29 cellular contexts compared by ENCODE assay signal in genomic region chr12:6065872-6066217, GRCh38. TPM values are rescaled to one million over a fixed set of nuclear protein-coding genes. Genes with fewer than 3 reads are reported as not detected.
A peak's percentile ranks its signal among the peaks of the same experiment; 100 is the strongest.
DNase-seq lines count a peak whose midpoint lies in the region; ATAC-seq, FAIRE-seq and TF ChIP-seq lines count a peak whose summit lies in the region.
"Had no signal": no experiment of that assay in that cellular context is flagged by ENCODE, and none has a peak within 500 bp of the region (broad histone marks: within the 10 kb centered on the region; RNA-seq: fewer than 3 reads in every experiment).

No MANE protein-coding gene starts in this region.

- no peaks in the 10 kb centered on the region for H3K36me3 ChIP-seq in GM23248 (ENCODE audit: low read depth)
- H3K36me3 ChIP-seq in bronchial epithelial cell (ENCODE audit: control insufficient read depth, insufficient read depth, low read length): no peaks in the 10 kb centered on the region
- no peaks in the 10 kb centered on the region for H3K36me3 ChIP-seq in psoas muscle (ENCODE audit: insufficient read depth in 1 of 2, low read depth in 1 of 2)
- H3K36me3 ChIP-seq: ascending aorta, BE2C, pancreas, Peyer's patch, WERI-Rb-1 had no signal

- peak overlapping the region; percentile 46 for H3K4me3 Mint-ChIP-seq in type B pancreatic cell
- no peak overlapping the region for H3K4me3 Mint-ChIP-seq in activated CD4-positive, alpha-beta T cell treated with anti-CD3 and anti-CD28 coated beads for 36 hours

- no peak overlapping the region for H3K9ac ChIP-seq in GM23248

- H3K27me3 ChIP-seq in GM23248 (replicated peaks; ENCODE audit: insufficient read depth): no peaks in the 10 kb centered on the region
- H3K27me3 ChIP-seq in bronchial epithelial cell (ENCODE audit: control insufficient read depth, insufficient read depth, low read length): no peaks in the 10 kb centered on the region
- H3K27me3 ChIP-seq in psoas muscle (ENCODE audit: insufficient read depth in 3 of 3, low read length in 2 of 3): peaks cover 0 to 9% (median 0%) of the 10 kb centered on the region in 3 donors
- H3K27me3 ChIP-seq: ascending aorta, BE2C, pancreas, Peyer's patch had no signal

- peaks cover 22% of the 10 kb centered on the region for H3F3A ChIP-seq in GM23248 (ENCODE audit: insufficient read depth)

- POLR2A ChIA-PET in activated CD4-positive, alpha-beta T cell treated with anti-CD3 and anti-CD28 coated beads for 36 hours (lab: Charles Lee): no interaction called here

- H3K36me3 Mint-ChIP-seq in type B pancreatic cell: no peaks in the 10 kb centered on the region
- no peaks in the 10 kb centered on the region for H3K36me3 Mint-ChIP-seq in activated CD4-positive, alpha-beta T cell treated with anti-CD3 and anti-CD28 coated beads for 36 hours (ENCODE audit: low read depth)

- no peak for ATAC-seq in activated CD4-positive, alpha-beta T cell treated with anti-CD3 and anti-CD28 coated beads for 36 hours
- no peak for ATAC-seq in GM18858 (IDR thresholded peaks at IDR 0.05; ENCODE audit: unreplicated experiment)
- no peak for ATAC-seq in psoas muscle
- ATAC-seq: stimulated activated naive CD8-positive, alpha-beta T cell treated with anti-CD3 and anti-CD28 coated beads, Interleukin-15, Interleukin-2, amounts not matched to agents 100 U/mL and 50 U/mL, for 24 hours had no signal

- no peaks in the 10 kb centered on the region for H3K9me3 Mint-ChIP-seq in type B pancreatic cell
- no peaks in the 10 kb centered on the region for H3K9me3 Mint-ChIP-seq in activated CD4-positive, alpha-beta T cell treated with anti-CD3 and anti-CD28 coated beads for 36 hours (ENCODE audit: low read depth)

- DNase-seq in GM23248 (peak; percentile 64), bronchial epithelial cell (ENCODE audit: low read depth) (no peak), head of caudate nucleus (peak in 22 of 42 donors; percentile 34 to 77 (median 52)), type B pancreatic cell (ENCODE audit: extremely low spot score, unreplicated experiment) (no peak), psoas muscle (no peak), EL (no peak)
- DNase-seq in activated CD4-positive, alpha-beta T cell treated with anti-CD3 and anti-CD28 coated beads for 36 hours: no peak
- DNase-seq: ACHN; activated CD4-positive, alpha-beta T cell treated with anti-CD3 and anti-CD28 coated beads for 48 hours; activated effector memory CD4-positive, alpha-beta T cell treated with Interleukin-2 at 50 U/mL for 16 hours; BE2C; central memory CD4-positive, alpha-beta T cell; mammary epithelial cell; NCI-H1417 treated with DMSO at 0.1 percent for 48 hours; NCI-H2081 treated with DMSO at 0.1 percent for 48 hours; NCI-H345; pancreas; Peyer's patch; SHP77 treated with DMSO at 0.1 percent for 48 hours; small intestine; stimulated activated CD4-positive, alpha-beta T cell treated with anti-CD3 and anti-CD28 coated beads, Interleukin-2, amount 100 ng/mL, for 24 hours; stimulated activated naive CD8-positive, alpha-beta T cell treated with anti-CD3 and anti-CD28 coated beads, Interleukin-15, Interleukin-2, amounts not matched to agents 100 U/mL and 50 U/mL, for 24 hours; SW 1271; T-helper 9 cell; WERI-Rb-1 had no signal

- H3K27ac Mint-ChIP-seq in type B pancreatic cell: no peak overlapping the region
- H3K27ac Mint-ChIP-seq in activated CD4-positive, alpha-beta T cell treated with anti-CD3 and anti-CD28 coated beads for 36 hours: no peak overlapping the region

- CTCF ChIA-PET in activated CD4-positive, alpha-beta T cell treated with anti-CD3 and anti-CD28 coated beads for 36 hours (lab: Charles Lee): interaction anchor here (1.3 to 2.0 kb wide), 3 partner anchors 75 to 218 kb away, joined by 4 to 8 read pairs (median 5); no protein-coding TSS in a partner anchor

- peak; percentile 79 for FAIRE-seq in bronchial epithelial cell (lab: Jason Lieb, UNC)
- FAIRE-seq: GM12892, pancreas, small intestine had no signal

- H3K27ac ChIP-seq in GM23248 (no peak overlapping the region), psoas muscle (no peak overlapping the region)
- H3K27ac ChIP-seq: ascending aorta, pancreas, Peyer's patch, WERI-Rb-1 had no signal

- peaks cover 11% of the 10 kb centered on the region for H3K27me3 Mint-ChIP-seq in type B pancreatic cell
- peaks cover 4% of the 10 kb centered on the region for H3K27me3 Mint-ChIP-seq in activated CD4-positive, alpha-beta T cell treated with anti-CD3 and anti-CD28 coated beads for 36 hours

- H3K9me3 ChIP-seq in GM23248 (ENCODE audit: low read depth): no peaks in the 10 kb centered on the region
- H3K9me3 ChIP-seq in psoas muscle: no peaks in the 10 kb centered on the region
- H3K9me3 ChIP-seq: ascending aorta, BE2C, pancreas, Peyer's patch had no signal

- H3K4me1 ChIP-seq in GM23248 (ENCODE audit: insufficient read depth) (peaks cover 36% of the 10 kb centered on the region), psoas muscle (no peaks in the 10 kb centered on the region)
- H3K4me1 ChIP-seq: pancreas had no signal

- no peaks in the 10 kb centered on the region for H3K9me2 ChIP-seq in GM23248 (ENCODE audit: insufficient read depth)

- H3K4me3 ChIP-seq in GM23248: no peak overlapping the region
- H3K4me3 ChIP-seq in bronchial epithelial cell (ENCODE audit: low read depth, low read length): no peak overlapping the region
- no peak overlapping the region for H3K4me3 ChIP-seq in psoas muscle
- H3K4me3 ChIP-seq: ascending aorta, pancreas, Peyer's patch had no signal

- in situ Hi-C loops in GM23248 (cut with MboI): loop anchor here (5.0 to 10.0 kb wide), 2 partner anchors 119 to 221 kb away; no protein-coding TSS in a partner anchor

- H3K79me2 ChIP-seq in GM23248 (ENCODE audit: insufficient read depth): no peaks in the 10 kb centered on the region

- WGBS in GM23248 (ENCODE audit: low coverage in 1 of 2, low lambda C conversion rate in 2 of 2, missing lambda C conversion rate in 2 of 2), 2 experiments: 58 to 69% methylated on average over 4 to 5 of the region's 5 CpGs
- WGBS in psoas muscle, 3 donors: 66 to 70% (median 69%) methylated on average over 5 of the region's 5 CpGs

- intact Hi-C loops in head of caudate nucleus (cut with DNase I) (loop anchor here (10.0 kb wide), 1 partner anchor 129 kb away; no protein-coding TSS in a partner anchor), psoas muscle (cut with DNase I) (loop anchor here (5.0 to 10.0 kb wide), 2 partner anchors 216 to 399 kb away; no protein-coding TSS in a partner anchor)
- intact Hi-C loops in activated CD4-positive, alpha-beta T cell treated with anti-CD3 and anti-CD28 coated beads for 36 hours (cut with DNase I, micrococcal nuclease): loop anchor here in 1 of 2 experiments (10.0 kb wide), 1 partner anchor 99 kb away; no protein-coding TSS in a partner anchor

- H2AFZ ChIP-seq in GM23248: no peak overlapping the region

- H3K4me1 Mint-ChIP-seq in type B pancreatic cell (ENCODE audit: unreplicated experiment): peaks cover 26% of the 10 kb centered on the region
- peaks cover 16% of the 10 kb centered on the region for H3K4me1 Mint-ChIP-seq in activated CD4-positive, alpha-beta T cell treated with anti-CD3 and anti-CD28 coated beads for 36 hours

- no peak overlapping the region for H3K4me2 ChIP-seq in GM23248 (ENCODE audit: unreplicated experiment)

- H4K20me1 ChIP-seq in GM23248 (ENCODE audit: insufficient read depth): no peaks in the 10 kb centered on the region

- no peak for TF ChIP-seq CTCF in bronchial epithelial cell (IDR thresholded peaks at IDR 0.05; ENCODE audit: insufficient read depth, low read length, severe bottlenecking)
- no peak for TF ChIP-seq CTCF in type B pancreatic cell (conservative IDR thresholded peaks at IDR 0.05)
- TF ChIP-seq CTCF in psoas muscle (IDR thresholded peaks at IDR 0.05): no peak

RNA-seq across cellular contexts. Expression of gene VWF, which starts 58.6 kb away (rescaled TPM):
- not detected in 2 replicates for total RNA-seq in GM23248 (2014; rRNA removed; shearing (Covaris generic))
- 0.03 and 0.14 TPM in 2 replicates for polyA plus RNA-seq in GM23248 (2016; fragmentation: Nextera tagmentation; extraction: Ambion mirVana)
- total RNA-seq in bronchial epithelial cell: 0.26 and 0.51 TPM in 2 replicates
- total RNA-seq in type B pancreatic cell (ENCODE audit: low replicate concordance): 0.70 and 1.3 TPM in 2 replicates
- under 1 TPM in 1 of 2 experiments, not detected in 1; 0.07 TPM for total RNA-seq in activated CD4-positive, alpha-beta T cell treated with anti-CD3 and anti-CD28 coated beads for 36 hours
- 100 to 1,000 TPM in 3 of 4 donors, 10 to 100 TPM in 1; 99.3 to 206 (median 145) TPM for total RNA-seq in psoas muscle
- polyA plus RNA-seq in psoas muscle: 100 to 1,000 TPM in 1 of 3 donors, 10 to 100 TPM in 2; 49.6 to 122 (median 78.1) TPM
- polyA plus RNA-seq: neural cell had no signal

Comparison
In these comparisons a context has a peak if more than half of its experiments do, and no peak if none do; other contexts are left out.
1. DNase-seq: peak in GM23248 (single experiment) and head of caudate nucleus (22 of 42); none in bronchial epithelial cell (single experiment), type B pancreatic cell (single experiment), activated CD4-positive, alpha-beta T cell treated with anti-CD3 and anti-CD28 coated beads for 36 hours (single experiment), psoas muscle (0 of 2) and EL (single experiment).
2. RNA of gene VWF, which starts 58.6 kb away (total RNA-seq): 99.3 to 206 TPM in psoas muscle; 0.70 to 1.3 TPM in type B pancreatic cell, 0.26 to 0.51 TPM in bronchial epithelial cell, 0.07 TPM in activated CD4-positive, alpha-beta T cell treated with anti-CD3 and anti-CD28 coated beads for 36 hours and not detected in GM23248; every median in the first group is over 10 times any median in the second.